8 cellular contexts compared by ENCODE assay signal in genomic region chr7:106462365-106462859, GRCh38.
DNase-seq lines count a peak whose midpoint lies in the region; ATAC-seq and TF ChIP-seq lines count a peak whose summit lies in the region.

No MANE protein-coding gene starts in this region.

- H2AK5ac ChIP-seq in mesenchymal stem cell (ENCODE audit: low read length, severe bottlenecking): no peak overlapping the region

- H3K27ac ChIP-seq in HCT116 (ENCODE audit: low read depth, low read length): no peak overlapping the region
- H3K27ac ChIP-seq in mesenchymal stem cell (ENCODE audit: low read length, poor library complexity, severe bottlenecking): no peak overlapping the region

- POLR2A ChIA-PET in HCT116 (lab: Charles Lee): interaction anchor here (1.0 to 1.7 kb wide), 4 partner anchors 177 to 286 kb away, joined by 4 to 10 read pairs (median 5); partner anchors contain the start of gene NAMPT

- no peak overlapping the region for H2BK5ac ChIP-seq in mesenchymal stem cell (ENCODE audit: low read depth, low read length, poor library complexity, severe bottlenecking)

- ATAC-seq in HCT116: peak; percentile 67
- no peak for ATAC-seq in HG03196 (IDR thresholded peaks at IDR 0.05; ENCODE audit: unreplicated experiment)

- peak; percentile 84 for TF ChIP-seq RAD21 in HCT116 (IDR thresholded peaks at IDR 0.05; ENCODE audit: low read depth)

- no peaks in the 10 kb centered on the region for H3K9me2 ChIP-seq in HCT116 (ENCODE audit: insufficient read depth)

- H2BK15ac ChIP-seq in mesenchymal stem cell (ENCODE audit: low read depth, poor library complexity, severe bottlenecking): no peak overlapping the region

- H3K79me2 ChIP-seq in HCT116 (ENCODE audit: insufficient read depth, low read length): no peaks in the 10 kb centered on the region

- H2AFZ ChIP-seq in HCT116 (ENCODE audit: low read depth, low read length, poor library complexity, severe bottlenecking) (peak overlapping the region; percentile 66), mesenchymal stem cell (ENCODE audit: low read depth, low read length) (no peak overlapping the region)

- H4K20me1 ChIP-seq in HCT116 (ENCODE audit: insufficient read depth): no peaks in the 10 kb centered on the region

- CTCF ChIA-PET in HCT116 (lab: Charles Lee): interaction anchor here (0.7 to 3.5 kb wide), 22 partner anchors 10 to 706 kb away, joined by 3 to 127 read pairs (median 4); partner anchors contain the start of genes HBP1 and NAMPT

- intact Hi-C loops in HCT116 (cut with micrococcal nuclease): loop anchor here (1.0 to 5.0 kb wide), 3 partner anchors 175 to 286 kb away; no protein-coding TSS in a partner anchor

- no peak overlapping the region for H4K91ac ChIP-seq in mesenchymal stem cell (ENCODE audit: low read length)

- no peak overlapping the region for H3K18ac ChIP-seq in mesenchymal stem cell (ENCODE audit: low read depth in 1 of 2, low read length in 2 of 2)

- TF ChIP-seq CTCF in HCT116 (IDR thresholded peaks at IDR 0.05 in 2 of 3, conservative IDR thresholded peaks at IDR 0.05 in 1 of 3; ENCODE audit: borderline replicate concordance in 1 of 3, insufficient read depth in 1 of 3, low read depth in 2 of 3, low read length in 2 of 3): peak; percentile 32 to 77 (median 60); a peak in 4 of 6 replicates

- H3K36me3 ChIP-seq in HCT116 (ENCODE audit: control insufficient read depth in 1 of 2, insufficient read depth in 2 of 2, low read length in 2 of 2) (no peaks in the 10 kb centered on the region), mesenchymal stem cell (ENCODE audit: control insufficient read depth in 1 of 2, insufficient read depth in 2 of 2, low read depth in 1 of 2, low read length in 2 of 2) (no peaks in the 10 kb centered on the region)

- no peak overlapping the region for H3K14ac ChIP-seq in mesenchymal stem cell (ENCODE audit: low read length in 2 of 2)

- TF ChIP-seq POLR2A in HCT116 (IDR thresholded peaks at IDR 0.05; ENCODE audit: borderline replicate concordance, extremely low read depth, insufficient read depth, insufficient read length): no peak

- H3K23ac ChIP-seq in mesenchymal stem cell (ENCODE audit: low read length in 2 of 2): no peak overlapping the region

- no peak overlapping the region for H3K4ac ChIP-seq in mesenchymal stem cell (ENCODE audit: low read depth in 1 of 2, low read length in 2 of 2)

- H3K9ac ChIP-seq in HCT116 (ENCODE audit: low read length) (no peak overlapping the region), mesenchymal stem cell (ENCODE audit: low read length) (peak overlapping the region; percentile 77)

- in situ Hi-C loops in Caki2 (cut with HindIII; ENCODE audit: low pct_unique_long_range_greater_than_20kb, low sequenced_read_pairs): no loop called here

- DNase-seq in Caki2 (ENCODE audit: low read depth): peak; percentile 63
- no peak for DNase-seq in HCT116 (ENCODE audit: low read depth, low spot score)
- DNase-seq in NOMO-1 treated with dmso at 0.1 percent for 144 hours (lab: John Stamatoyannopoulos, UW; ENCODE audit: unreplicated experiment): peak; percentile 13
- peak; percentile 68 for DNase-seq in dermis blood vessel endothelial cell
- peak; percentile 62 for DNase-seq in mesenchymal stem cell
- no peak for DNase-seq in ureter (ENCODE audit: low spot score)
- no peak for DNase-seq in activated CD4-positive, CD25-positive, alpha-beta regulatory T cell (lab: John Stamatoyannopoulos, UW)

- no peak overlapping the region for H3K4me3 ChIP-seq in HCT116 (replicated peaks in 1 of 2; ENCODE audit: low read depth in 1 of 2, low read length in 2 of 2)
- peak overlapping the region in 1 of 2 experiments; percentile 34 for H3K4me3 ChIP-seq in mesenchymal stem cell (ENCODE audit: insufficient read depth in 1 of 2, low read depth in 1 of 2, low read length in 2 of 2)

- no peak overlapping the region for H2BK12ac ChIP-seq in mesenchymal stem cell (ENCODE audit: low read length in 2 of 2)

- H3K79me1 ChIP-seq in mesenchymal stem cell (replicated peaks; ENCODE audit: low read length, poor library complexity, severe bottlenecking): no peaks in the 10 kb centered on the region

- BruUV-seq in HCT116 (replicated peaks; lab: Mats Ljungman, UMichigan): no TSS peak

- peak overlapping the region; percentile 35; the same call in 1 of the 2 replicates for H3K4me2 ChIP-seq in HCT116 (ENCODE audit: low read length)
- H3K4me2 ChIP-seq in mesenchymal stem cell (ENCODE audit: low read length, poor library complexity, severe bottlenecking): no peak overlapping the region

- H3K27me3 ChIP-seq in HCT116 (ENCODE audit: insufficient read depth, low read length): no peaks in the 10 kb centered on the region
- H3K27me3 ChIP-seq in mesenchymal stem cell (ENCODE audit: control insufficient read depth in 1 of 2, insufficient read depth in 1 of 2, low read length in 2 of 2): no peaks in the 10 kb centered on the region

- H3K9me3 ChIP-seq in HCT116 (ENCODE audit: control insufficient read depth in 1 of 2, insufficient read depth in 1 of 2, low read depth in 1 of 2, low read length in 2 of 2): no peaks in the 10 kb centered on the region
- H3K9me3 ChIP-seq in mesenchymal stem cell (ENCODE audit: control insufficient read depth, low read length): peaks cover 5% of the 10 kb centered on the region

- H3K4me1 ChIP-seq in HCT116 (ENCODE audit: control insufficient read depth in 1 of 2, insufficient read depth in 2 of 2, low read length in 2 of 2) (peaks cover 11 to 26% of the 10 kb centered on the region in 2 experiments; a peak in 3 of 4 replicates), mesenchymal stem cell (ENCODE audit: control insufficient read depth, insufficient read depth, low read depth, low read length) (no peaks in the 10 kb centered on the region)

- no peak overlapping the region for H2BK120ac ChIP-seq in mesenchymal stem cell (ENCODE audit: low read depth, low read length)

- 57% methylated on average over 1 of the region's 4 CpGs for WGBS in mesenchymal stem cell

- RAD21 ChIA-PET in HCT116 (lab: Charles Lee; ENCODE audit: low non-redundant PET in 1 of 2, low total read pairs in 2 of 2, uncharacterized antibody in 2 of 2, unreplicated experiment in 2 of 2): interaction anchor here (1.1 to 2.8 kb wide), 6 partner anchors 178 to 297 kb away, joined by 3 to 30 read pairs (median 6); partner anchors contain the start of gene NAMPT (in 1 of the 2)

- H4K8ac ChIP-seq in mesenchymal stem cell (ENCODE audit: low read length): no peak overlapping the region

TF ChIP-seq in HCT116, 20 proteins besides CTCF, POLR2A, EP300 and RAD21:
- no peak for TF ChIP-seq CBX3 (IDR thresholded peaks at IDR 0.05; ENCODE audit: low read depth)

Comparison
In these comparisons a context has a peak if more than half of its experiments do, and no peak if none do; other contexts are left out.
1. DNase-seq: peak in Caki2 (single experiment), NOMO-1 treated with dmso at 0.1 percent for 144 hours (single experiment), dermis blood vessel endothelial cell (single experiment) and mesenchymal stem cell (single experiment); none in HCT116 (single experiment), ureter (single experiment) and activated CD4-positive, CD25-positive, alpha-beta regulatory T cell (0 of 4).